8 cellular contexts compared by ENCODE assay signal in the genomic region with DNA sequence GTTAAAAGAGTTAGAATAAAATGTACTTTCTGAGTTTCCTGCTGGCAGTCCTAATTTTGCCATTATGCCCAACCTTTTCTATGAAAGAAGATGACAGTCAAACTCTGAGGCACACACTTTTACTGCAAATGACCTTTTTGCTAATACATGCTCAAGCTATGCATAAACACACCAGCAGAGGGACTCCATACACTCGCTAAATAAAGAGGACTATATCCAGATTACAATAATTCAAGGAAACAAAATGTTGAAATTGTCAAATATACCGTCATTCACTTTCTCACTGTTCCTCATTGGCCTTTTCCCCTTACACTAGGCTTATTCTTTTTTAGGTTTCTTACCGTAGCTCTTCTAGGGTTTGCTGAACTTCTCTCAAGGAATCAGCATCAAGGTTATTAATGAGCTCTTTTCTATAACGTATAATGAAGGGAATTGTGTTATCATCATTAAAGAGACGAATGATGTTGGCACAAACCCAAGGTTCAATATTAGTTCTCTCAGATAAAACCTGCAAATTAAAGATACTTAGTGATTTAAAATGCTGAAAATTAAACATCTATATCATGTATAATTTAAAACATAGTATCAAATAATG. TPM values are rescaled to one million over a fixed set of nuclear protein-coding genes. Genes with fewer than 3 reads are reported as not detected.
DNase-seq lines count a peak whose midpoint lies in the region; ATAC-seq and TF ChIP-seq lines count a peak whose summit lies in the region.

No MANE protein-coding gene starts in this region.

- no peaks in the 10 kb centered on the region for H3K36me3 Mint-ChIP-seq in glutamatergic neuron (ENCODE audit: unreplicated experiment)

- H2AFZ ChIP-seq in MM.1S (ENCODE audit: low read length), result no peak overlapping the region

- H3K27ac ChIP-seq in MM.1S (ENCODE audit: low read length) (no peak overlapping the region), VCaP (no peak overlapping the region), gastrocnemius medialis (no peak overlapping the region)

- ATAC-seq in gastrocnemius medialis (peak in 1 of 2 donors; percentile 56), GM19351 (IDR thresholded peaks at IDR 0.05; ENCODE audit: unreplicated experiment) (no peak)

- no peaks in the 10 kb centered on the region for H3K27me3 Mint-ChIP-seq in glutamatergic neuron (ENCODE audit: unreplicated experiment)

- DNase-seq in NCI-H146 (lab: John Stamatoyannopoulos, UW), result peak; percentile 29
- DNase-seq in NCI-H146 treated with DMSO at 0.1 percent for 48 hours (lab: John Stamatoyannopoulos, UW; ENCODE audit: unreplicated experiment), result no peak
- peak; percentile 53 for DNase-seq in MM.1S
- no peak for DNase-seq in glutamatergic neuron
- no peak for DNase-seq in gastrocnemius medialis
- DNase-seq in ecto neural progenitor cell (ENCODE audit: low spot score), result no peak

- H3F3A ChIP-seq in MM.1S (ENCODE audit: insufficient read depth, low read length), result no peaks in the 10 kb centered on the region; the same call in 1 of the 2 replicates

- no peaks in the 10 kb centered on the region for H3K9me3 Mint-ChIP-seq in glutamatergic neuron (ENCODE audit: unreplicated experiment)

- no peak overlapping the region for H3K9ac ChIP-seq in MM.1S (ENCODE audit: low read length)

- no peak for TF ChIP-seq POLR2A in gastrocnemius medialis (IDR thresholded peaks at IDR 0.05)

- H4K20me1 ChIP-seq in MM.1S (ENCODE audit: insufficient read depth, low read length), result no peaks in the 10 kb centered on the region

- H3K27ac Mint-ChIP-seq in glutamatergic neuron (ENCODE audit: unreplicated experiment), result no peak overlapping the region

- 0 out of 2 replicates have a peak, but pooled peaks cover 8% of the 10 kb centered on the region for H3K79me2 ChIP-seq in MM.1S (ENCODE audit: low read length)

- H3K4me1 ChIP-seq in MM.1S (ENCODE audit: low read length) (no peaks in the 10 kb centered on the region), gastrocnemius medialis (no peaks in the 10 kb centered on the region)

- H3K9me2 ChIP-seq in MM.1S (replicated peaks; ENCODE audit: insufficient read depth, low read length), result no peaks in the 10 kb centered on the region

- in situ Hi-C loops in gastrocnemius medialis (cut with MboI; ENCODE audit: low sequenced_read_pairs in 4 of 4), result no loop called here

- peaks cover 3% of the 10 kb centered on the region; the same call in 1 of the 2 replicates for H3K36me3 ChIP-seq in MM.1S (replicated peaks; ENCODE audit: insufficient read depth, low read length)
- H3K36me3 ChIP-seq in gastrocnemius medialis, result no peaks in the 10 kb centered on the region

- H3K4me3 Mint-ChIP-seq in glutamatergic neuron (ENCODE audit: unreplicated experiment), result no peak overlapping the region

- H3K9me3 ChIP-seq in MM.1S (replicated peaks; ENCODE audit: insufficient read depth, low read length), result no peaks in the 10 kb centered on the region
- no peaks in the 10 kb centered on the region for H3K9me3 ChIP-seq in gastrocnemius medialis

- H3K27me3 ChIP-seq in MM.1S (replicated peaks; ENCODE audit: insufficient read depth, low read length) (no peaks in the 10 kb centered on the region), gastrocnemius medialis (no peaks in the 10 kb centered on the region)

- TF ChIP-seq CTCF in MM.1S (IDR thresholded peaks at IDR 0.05; ENCODE audit: low read length) (peak; percentile 71), VCaP (conservative IDR thresholded peaks at IDR 0.05) (peak; percentile 84), glutamatergic neuron (IDR thresholded peaks at IDR 0.05; ENCODE audit: partially characterized antibody, unreplicated experiment) (peak; percentile 82), gastrocnemius medialis (IDR thresholded peaks at IDR 0.05 in 4 of 5, conservative IDR thresholded peaks at IDR 0.05 in 1 of 5) (peak in 4 of 5 experiments; percentile 16 to 57 (median 38))

- intact Hi-C loops in gastrocnemius medialis (cut with DNase I; ENCODE audit: low total_unique reads), result no loop called here

- H3K4me3 ChIP-seq in MM.1S (ENCODE audit: low read length), result no peak overlapping the region
- H3K4me3 ChIP-seq in gastrocnemius medialis, result no peak overlapping the region

- H3K4me2 ChIP-seq in MM.1S (ENCODE audit: low read depth, low read length), result no peak overlapping the region

- H3K4me1 Mint-ChIP-seq in glutamatergic neuron (ENCODE audit: low read depth, unreplicated experiment), result no peaks in the 10 kb centered on the region

RNA-seq across cellular contexts. Expression of gene SRBD1, which starts 25.7 kb away (rescaled TPM):
- 16.1 TPM for total RNA-seq in glutamatergic neuron (ENCODE audit: unreplicated experiment)
- 10 to 100 TPM in 1 of 4 donors, 1 to 10 TPM in 3; 3.0 to 10.1 (median 4.5) TPM for total RNA-seq in gastrocnemius medialis

Comparison
In these comparisons a context has a peak if more than half of its experiments do, and no peak if none do; other contexts are left out.
1. DNase-seq: peak in NCI-H146 (single experiment) and MM.1S (single experiment); none in NCI-H146 treated with DMSO at 0.1 percent for 48 hours (single experiment), glutamatergic neuron (single experiment), gastrocnemius medialis (0 of 2) and ecto neural progenitor cell (single experiment).
2. Peak in every context shown above with its lines, with median percentiles within 50 percentile points of each other: CTCF ChIP-seq.